17 cellular contexts compared by ENCODE assay signal in the genomic region with DNA sequence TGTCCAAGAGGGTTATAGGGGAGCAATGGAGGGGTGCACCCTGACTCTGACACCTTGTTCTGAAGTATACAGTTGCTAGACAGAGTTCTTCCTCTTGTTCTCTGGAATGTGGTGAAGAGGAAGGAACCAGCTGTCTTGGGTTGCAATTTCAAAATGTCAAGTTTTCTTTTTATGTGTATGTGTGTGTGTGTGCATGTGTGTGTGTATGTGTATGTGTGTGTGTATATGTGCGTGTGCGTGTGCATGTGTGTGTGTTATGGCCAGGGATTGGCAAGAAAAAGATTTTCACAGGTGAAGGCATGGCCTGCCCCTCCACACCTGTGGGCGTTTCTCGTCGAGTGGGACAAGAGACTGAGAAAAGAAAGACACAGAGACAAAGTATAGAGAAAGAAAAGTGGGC.
"Had no signal": no experiment of that assay in that cellular context is flagged by ENCODE, and none has a peak within 500 bp of the region (broad histone marks: within the 10 kb centered on the region; RNA-seq: fewer than 3 reads in every experiment).

No MANE protein-coding gene starts in this region.

- H3K9me3 Mint-ChIP-seq: naive thymus-derived CD8-positive, alpha-beta T cell had no signal

- H3K36me3 ChIP-seq: gastrocnemius medialis, left ventricle myocardium inferior, sigmoid colon, stomach, thoracic aorta, transverse colon had no signal

- H3K4me3 ChIP-seq: gastrocnemius medialis, left ventricle myocardium inferior, lung, sigmoid colon, skin epidermis, stomach, thoracic aorta, transverse colon had no signal

- H3K27ac Mint-ChIP-seq: naive thymus-derived CD8-positive, alpha-beta T cell had no signal

- H3K27ac ChIP-seq: gastrocnemius medialis, left ventricle myocardium inferior, sigmoid colon, skin epidermis, stomach, thoracic aorta, transverse colon had no signal

- H3K4me3 Mint-ChIP-seq: naive thymus-derived CD8-positive, alpha-beta T cell had no signal

- H3K4me1 ChIP-seq: left ventricle myocardium inferior, sigmoid colon, transverse colon had no signal

- DNase-seq: effector memory CD4-positive, alpha-beta T cell; gastrocnemius medialis; kidney; left cardiac atrium; left ventricle myocardium inferior; mesenchymal stem cell; naive thymus-derived CD8-positive, alpha-beta T cell; posterior cingulate gyrus; sigmoid colon; stimulated activated CD4-positive, alpha-beta T cell treated with anti-CD3 and anti-CD28 coated beads, Interleukin-2, amount 100 ng/mL, for 24 hours; stimulated activated naive CD4-positive, alpha-beta T cell; stomach; substantia nigra; transverse colon had no signal

- H3K27me3 Mint-ChIP-seq: naive thymus-derived CD8-positive, alpha-beta T cell had no signal

- H3K27me3 ChIP-seq: gastrocnemius medialis, sigmoid colon, stomach, transverse colon had no signal

- H3K36me3 Mint-ChIP-seq: naive thymus-derived CD8-positive, alpha-beta T cell had no signal
